ENCODE assay signal across 8 cellular contexts in the genomic region with DNA sequence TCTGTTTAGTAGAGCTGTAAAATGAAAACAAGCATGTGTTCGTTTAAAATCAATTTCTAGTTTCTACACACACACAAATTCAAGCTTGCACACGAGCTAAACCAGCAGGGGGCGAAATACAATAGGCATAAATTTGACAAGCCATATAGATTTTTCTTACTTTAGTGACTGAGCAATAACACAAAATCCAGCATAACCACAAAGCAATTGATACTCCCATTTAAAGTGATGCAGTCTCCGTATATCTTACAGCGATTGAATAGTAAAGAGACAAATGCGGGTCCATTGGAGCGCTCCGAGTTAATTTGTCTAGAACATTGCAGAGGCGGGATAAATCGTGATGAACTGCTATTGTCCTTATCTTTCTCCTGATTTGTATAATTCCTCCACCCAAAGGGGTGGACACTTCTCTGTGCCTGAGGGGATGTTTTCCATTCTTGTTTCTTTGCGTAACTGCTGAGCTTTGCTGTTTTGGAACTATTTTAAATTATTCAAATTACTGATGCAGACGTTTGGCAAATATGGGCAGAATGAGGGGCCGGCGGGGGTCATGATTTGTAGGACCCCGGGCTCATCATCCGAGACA. TPM values are rescaled to one million over a fixed set of nuclear protein-coding genes. Genes with fewer than 3 reads are reported as not detected.
DNase-seq lines count a peak whose midpoint lies in the region; ATAC-seq and TF ChIP-seq lines count a peak whose summit lies in the region.

No MANE protein-coding gene starts in this region.

- peak overlapping the region; percentile 67 for H3K9ac ChIP-seq in OCI-LY3 (ENCODE audit: low read length)

- TF ChIP-seq CTCF in CD8-positive, alpha-beta T cell (IDR thresholded peaks at IDR 0.05) = peak; percentile 87
- TF ChIP-seq CTCF in OCI-LY3 (IDR thresholded peaks at IDR 0.05; ENCODE audit: low read depth, low read length) = peak; percentile 93

- intact Hi-C loops in CD8-positive, alpha-beta T cell (cut with DNase I, micrococcal nuclease) = loop anchor here (1.0 to 10.0 kb wide), 14 partner anchors 39 to 909 kb away; partner anchors contain the start of genes UGP2 (in 2 of the 2), ACTR2 (in 1 of the 2) and SPRED2 (in 1 of the 2)
- intact Hi-C loops in naive thymus-derived CD4-positive, alpha-beta T cell (cut with micrococcal nuclease) = loop anchor here (1.0 to 10.0 kb wide), 11 partner anchors 39 to 1818 kb away; partner anchors contain the start of genes EHBP1 (in 1 of the 2), SLC1A4 (in 1 of the 2) and SPRED2 (in 1 of the 2)

- H2AFZ ChIP-seq in OCI-LY3 (ENCODE audit: low read depth, low read length) = peak overlapping the region; percentile 65; the same call in 1 of the 2 replicates

- peaks cover 20% of the 10 kb centered on the region for H3K4me1 ChIP-seq in CD8-positive, alpha-beta T cell (ENCODE audit: insufficient read depth, low read length)
- peaks cover 15% of the 10 kb centered on the region for H3K4me1 ChIP-seq in OCI-LY3 (ENCODE audit: low read length)
- peaks cover 20 to 25% of the 10 kb centered on the region in 2 donors for H3K4me1 ChIP-seq in naive thymus-derived CD4-positive, alpha-beta T cell (ENCODE audit: control insufficient read depth in 2 of 2, insufficient read depth in 2 of 2, low read length in 2 of 2)

- peaks cover 29% of the 10 kb centered on the region for H3K4me1 Mint-ChIP-seq in CD8-positive, alpha-beta T cell (ENCODE audit: low read depth)
- peaks cover 0 to 41% (median 33%) of the 10 kb centered on the region in 7 donors for H3K4me1 Mint-ChIP-seq in naive thymus-derived CD4-positive, alpha-beta T cell
- peaks cover 19% of the 10 kb centered on the region for H3K4me1 Mint-ChIP-seq in stimulated activated memory B cell treated with anti-CD40 and anti-IgM and Interleukin-4, amounts not matched to agents 10 μg/mL and 1 μg/mL and 100 μg/mL, for 72 hours

- H3K4me2 ChIP-seq in OCI-LY3 (ENCODE audit: low read length) = peak overlapping the region; percentile 97

- H3K27ac Mint-ChIP-seq in CD8-positive, alpha-beta T cell = peak overlapping the region; percentile 98
- H3K27ac Mint-ChIP-seq in naive thymus-derived CD4-positive, alpha-beta T cell = peak overlapping the region; percentile 93 to 99 (median 99)
- H3K27ac Mint-ChIP-seq in stimulated activated memory B cell treated with anti-CD40 and anti-IgM and Interleukin-4, amounts not matched to agents 10 μg/mL and 1 μg/mL and 100 μg/mL, for 72 hours = peak overlapping the region; percentile 93

- no peaks in the 10 kb centered on the region for H3K9me3 ChIP-seq in CD8-positive, alpha-beta T cell (ENCODE audit: low read length)
- H3K9me3 ChIP-seq in OCI-LY3 (ENCODE audit: insufficient read depth, low read length) = no peaks in the 10 kb centered on the region
- no peaks in the 10 kb centered on the region for H3K9me3 ChIP-seq in naive thymus-derived CD4-positive, alpha-beta T cell (ENCODE audit: control insufficient read depth in 2 of 3, low read length in 3 of 3)

- peak overlapping the region; percentile 99 for H3K4me3 Mint-ChIP-seq in CD8-positive, alpha-beta T cell
- peak overlapping the region; percentile 94 to 99 (median 98) for H3K4me3 Mint-ChIP-seq in naive thymus-derived CD4-positive, alpha-beta T cell
- H3K4me3 Mint-ChIP-seq in stimulated activated memory B cell treated with anti-CD40 and anti-IgM and Interleukin-4, amounts not matched to agents 10 μg/mL and 1 μg/mL and 100 μg/mL, for 72 hours = peak overlapping the region; percentile 88

- H3K36me3 ChIP-seq in CD8-positive, alpha-beta T cell (ENCODE audit: insufficient read depth, low read length) = no peaks in the 10 kb centered on the region
- H3K36me3 ChIP-seq in OCI-LY3 (replicated peaks; ENCODE audit: low read depth, low read length) = peaks cover 11% of the 10 kb centered on the region
- peaks cover 0 to 8% (median 0%) of the 10 kb centered on the region in 3 experiments for H3K36me3 ChIP-seq in naive thymus-derived CD4-positive, alpha-beta T cell (ENCODE audit: control insufficient read depth in 2 of 3, insufficient read depth in 3 of 3, low read length in 3 of 3)

- H3K36me3 Mint-ChIP-seq in CD8-positive, alpha-beta T cell = peaks cover 11% of the 10 kb centered on the region
- peaks cover 0 to 5% (median 0%) of the 10 kb centered on the region in 5 donors for H3K36me3 Mint-ChIP-seq in naive thymus-derived CD4-positive, alpha-beta T cell
- H3K36me3 Mint-ChIP-seq in stimulated activated memory B cell treated with anti-CD40 and anti-IgM and Interleukin-4, amounts not matched to agents 10 μg/mL and 1 μg/mL and 100 μg/mL, for 72 hours = peaks cover 5% of the 10 kb centered on the region

- H3K27me3 Mint-ChIP-seq in CD8-positive, alpha-beta T cell (ENCODE audit: low read depth) = no peaks in the 10 kb centered on the region
- H3K27me3 Mint-ChIP-seq in naive thymus-derived CD4-positive, alpha-beta T cell = peaks cover 0 to 20% (median 0%) of the 10 kb centered on the region in 5 donors
- H3K27me3 Mint-ChIP-seq in stimulated activated memory B cell treated with anti-CD40 and anti-IgM and Interleukin-4, amounts not matched to agents 10 μg/mL and 1 μg/mL and 100 μg/mL, for 72 hours = no peaks in the 10 kb centered on the region

- POLR2A ChIA-PET in CD8-positive, alpha-beta T cell (lab: Charles Lee) = interaction anchor here (0.8 to 3.2 kb wide), 16 partner anchors 27 to 379 kb away, joined by 3 to 21 read pairs (median 3); partner anchors contain the start of gene SERTAD2
- POLR2A ChIA-PET in naive thymus-derived CD4-positive, alpha-beta T cell (lab: Charles Lee) = interaction anchor here (0.7 to 2.9 kb wide), 15 partner anchors 11 to 704 kb away, joined by 3 to 36 read pairs (median 4); partner anchors contain the start of genes ACTR2 and SERTAD2

- H3K27ac ChIP-seq in CD8-positive, alpha-beta T cell (ENCODE audit: low read depth, low read length) = no peak overlapping the region
- peak overlapping the region; percentile 7; the same call in 1 of the 2 replicates for H3K27ac ChIP-seq in OCI-LY3 (ENCODE audit: low read length)
- H3K27ac ChIP-seq in epithelial cell of prostate = no peak overlapping the region
- peak overlapping the region; percentile 85 for H3K27ac ChIP-seq in naive thymus-derived CD4-positive, alpha-beta T cell (ENCODE audit: low read depth, low read length)

- H3K4me3 ChIP-seq in CD8-positive, alpha-beta T cell (ENCODE audit: low read depth, low read length) = peak overlapping the region; percentile 62
- H3K4me3 ChIP-seq in OCI-LY3 (ENCODE audit: low read length) = peak overlapping the region; percentile 89
- peak overlapping the region; percentile 99 for H3K4me3 ChIP-seq in naive thymus-derived CD4-positive, alpha-beta T cell (ENCODE audit: low read length)

- H3K79me2 ChIP-seq in OCI-LY3 (ENCODE audit: low read length) = peaks cover 38% of the 10 kb centered on the region

- H3K9me3 Mint-ChIP-seq in CD8-positive, alpha-beta T cell = no peaks in the 10 kb centered on the region
- peaks cover 0 to 2% (median 0%) of the 10 kb centered on the region in 11 donors for H3K9me3 Mint-ChIP-seq in naive thymus-derived CD4-positive, alpha-beta T cell
- H3K9me3 Mint-ChIP-seq in stimulated activated memory B cell treated with anti-CD40 and anti-IgM and Interleukin-4, amounts not matched to agents 10 μg/mL and 1 μg/mL and 100 μg/mL, for 72 hours = no peaks in the 10 kb centered on the region

- CTCF ChIA-PET in CD8-positive, alpha-beta T cell (lab: Charles Lee) = interaction anchor here (0.6 to 3.3 kb wide), 42 partner anchors 9 to 524 kb away, joined by 3 to 105 read pairs (median 4); no protein-coding TSS in a partner anchor
- CTCF ChIA-PET in naive thymus-derived CD4-positive, alpha-beta T cell (lab: Charles Lee) = interaction anchor here (0.6 to 3.7 kb wide), 22 partner anchors 8 to 1051 kb away, joined by 3 to 49 read pairs (median 6); partner anchors contain the start of gene SERTAD2

- DNase-seq in CD8-positive, alpha-beta T cell = peak; percentile 31 to 76 (median 72)
- DNase-seq in HuH-7.5 (ENCODE audit: low spot score) (peak; percentile 36), activated T-cell treated with anti-CD3 and anti-CD28 coated beads for 24 hours (ENCODE audit: low read depth) (peak; percentile 64), epithelial cell of prostate (ENCODE audit: low read depth, low spot score) (peak; percentile 26)
- peak in 8 of 9 donors; percentile 47 to 84 (median 78) for DNase-seq in naive thymus-derived CD4-positive, alpha-beta T cell

- peaks cover 15% of the 10 kb centered on the region for H4K20me1 ChIP-seq in OCI-LY3 (ENCODE audit: insufficient read depth, low read length)

- ATAC-seq in CD8-positive, alpha-beta T cell = no peak
- ATAC-seq in naive thymus-derived CD4-positive, alpha-beta T cell = peak; percentile 15
- no peak for ATAC-seq in stimulated activated memory B cell treated with anti-CD40 and anti-IgM and Interleukin-4, amounts not matched to agents 10 μg/mL and 1 μg/mL and 100 μg/mL, for 72 hours
- no peak for ATAC-seq in HG03097 (IDR thresholded peaks at IDR 0.05; ENCODE audit: low FRiP score, unreplicated experiment)

- no peaks in the 10 kb centered on the region for H3K27me3 ChIP-seq in CD8-positive, alpha-beta T cell (ENCODE audit: insufficient read depth, low read length)
- no peaks in the 10 kb centered on the region for H3K27me3 ChIP-seq in OCI-LY3 (ENCODE audit: low read depth, low read length)
- no peaks in the 10 kb centered on the region for H3K27me3 ChIP-seq in naive thymus-derived CD4-positive, alpha-beta T cell (ENCODE audit: control insufficient read depth in 2 of 2, insufficient read depth in 2 of 2, low read length in 2 of 2)

RNA-seq across cellular contexts. Expression of gene AFTPH, which starts 1.2 kb away (rescaled TPM):
- 10 to 100 TPM; 23.0 to 25.9 TPM for total RNA-seq in CD8-positive, alpha-beta T cell
- total RNA-seq in naive thymus-derived CD4-positive, alpha-beta T cell = 10 to 100 TPM; 25.2 to 46.2 (median 37.0) TPM
- polyA plus RNA-seq in naive thymus-derived CD4-positive, alpha-beta T cell = 10 to 100 TPM; 19.7 to 25.9 TPM

Comparison
In these comparisons a context has a peak if more than half of its experiments do, and no peak if none do; other contexts are left out.
1. DNase-seq: peak in every context shown above with its lines; median percentile 78 in naive thymus-derived CD4-positive, alpha-beta T cell; 72 in CD8-positive, alpha-beta T cell; 64 in activated T-cell treated with anti-CD3 and anti-CD28 coated beads for 24 hours; 36 in HuH-7.5; 26 in epithelial cell of prostate.
2. H3K27ac ChIP-seq: peak in OCI-LY3 (single experiment) and naive thymus-derived CD4-positive, alpha-beta T cell (single experiment); none in CD8-positive, alpha-beta T cell (single experiment) and epithelial cell of prostate (single experiment).
3. Peak in every context shown above with its lines, with median percentiles within 50 percentile points of each other: H3K4me3 ChIP-seq, H3K27ac Mint-ChIP-seq and H3K4me3 Mint-ChIP-seq.